In genomic region chr4:48340276-48340904, GRCh38 we compare ENCODE assay signal across 8 cellular contexts. TPM values are rescaled to one million over a fixed set of nuclear protein-coding genes. Genes with fewer than 3 reads are reported as not detected.
DNase-seq lines count a peak whose midpoint lies in the region; ATAC-seq, FAIRE-seq and TF ChIP-seq lines count a peak whose summit lies in the region.

No MANE protein-coding gene starts in this region.

- peak overlapping the region; percentile 89 for H3K4me3 ChIP-seq in BLaER1
- H3K4me3 ChIP-seq in astrocyte (ENCODE audit: insufficient read depth, low read depth, low read length) = peak overlapping the region; percentile 74
- H3K4me3 ChIP-seq in iPS-18a (ENCODE audit: low read length) = peak overlapping the region; percentile 99
- H3K4me3 ChIP-seq in skeletal muscle satellite cell (ENCODE audit: low read length) = peak overlapping the region; percentile 67

- H3K4me2 ChIP-seq in BLaER1 (peak overlapping the region; percentile 90), astrocyte (ENCODE audit: low read length) (peak overlapping the region; percentile 90), skeletal muscle satellite cell (ENCODE audit: low read length) (peak overlapping the region; percentile 86)

- no peaks in the 10 kb centered on the region for H3K9me3 ChIP-seq in BLaER1
- H3K9me3 ChIP-seq in astrocyte (ENCODE audit: insufficient read depth, low read depth, low read length) = no peaks in the 10 kb centered on the region
- H3K9me3 ChIP-seq in iPS-18a (ENCODE audit: control insufficient read depth, low read depth, low read length) = no peaks in the 10 kb centered on the region
- no peaks in the 10 kb centered on the region for H3K9me3 ChIP-seq in skeletal muscle satellite cell (replicated peaks; ENCODE audit: low read length)

- H3K79me2 ChIP-seq in astrocyte (ENCODE audit: insufficient read depth, low read length) = peaks cover 46% of the 10 kb centered on the region

- peaks cover 38% of the 10 kb centered on the region for H4K20me1 ChIP-seq in BLaER1
- peaks cover 33% of the 10 kb centered on the region for H4K20me1 ChIP-seq in astrocyte (ENCODE audit: insufficient read depth, low read length)

- H3K27me3 ChIP-seq in BLaER1 (no peaks in the 10 kb centered on the region), astrocyte (ENCODE audit: insufficient read depth, low read length) (no peaks in the 10 kb centered on the region), iPS-18a (ENCODE audit: control insufficient read depth, insufficient read depth, low read length) (no peaks in the 10 kb centered on the region), skeletal muscle satellite cell (ENCODE audit: control insufficient read depth, insufficient read depth, low read length) (no peaks in the 10 kb centered on the region)

- peak; percentile 2 for ATAC-seq in GM21423 (IDR thresholded peaks at IDR 0.05; ENCODE audit: unreplicated experiment)

- H3K36me3 Mint-ChIP-seq in astrocyte (ENCODE audit: low read depth, unreplicated experiment) = no peaks in the 10 kb centered on the region

- H3K9ac ChIP-seq in BLaER1 = peak overlapping the region; percentile 84
- peak overlapping the region; percentile 95 for H3K9ac ChIP-seq in astrocyte (ENCODE audit: low read length)
- peak overlapping the region; percentile 81 for H3K9ac ChIP-seq in iPS-18a (ENCODE audit: low read length)
- H3K9ac ChIP-seq in skeletal muscle satellite cell (ENCODE audit: low read depth, low read length) = peak overlapping the region; percentile 96

- no peaks in the 10 kb centered on the region for H3K27me3 Mint-ChIP-seq in astrocyte (ENCODE audit: low read depth, unreplicated experiment)

- no peaks in the 10 kb centered on the region for H3K9me3 Mint-ChIP-seq in astrocyte (ENCODE audit: unreplicated experiment)

- FAIRE-seq in astrocyte (lab: Jason Lieb, UNC) = peak; percentile 50

- peaks cover 36% of the 10 kb centered on the region for H3K4me1 ChIP-seq in BLaER1
- H3K4me1 ChIP-seq in astrocyte (ENCODE audit: insufficient read depth, low read length) = peaks cover 8% of the 10 kb centered on the region
- H3K4me1 ChIP-seq in iPS-18a (ENCODE audit: control insufficient read depth, low read depth, low read length) = peaks cover 28% of the 10 kb centered on the region
- peaks cover 32% of the 10 kb centered on the region for H3K4me1 ChIP-seq in skeletal muscle satellite cell (ENCODE audit: control insufficient read depth, insufficient read depth, low read length)

- H3K4me3 Mint-ChIP-seq in astrocyte (ENCODE audit: unreplicated experiment) = peak overlapping the region; percentile 85

- H3K27ac ChIP-seq in BLaER1 (peak overlapping the region; percentile 86), astrocyte (ENCODE audit: low read depth, low read length) (peak overlapping the region; percentile 96), iPS-18a (ENCODE audit: low read length) (peak overlapping the region; percentile 85)

- no peak for TF ChIP-seq CTCF in astrocyte (IDR thresholded peaks at IDR 0.05; ENCODE audit: insufficient read depth, low read depth, low read length)

- no peaks in the 10 kb centered on the region for H3K36me3 ChIP-seq in BLaER1
- no peaks in the 10 kb centered on the region for H3K36me3 ChIP-seq in astrocyte (ENCODE audit: insufficient read depth, low read length)
- no peaks in the 10 kb centered on the region for H3K36me3 ChIP-seq in iPS-18a (ENCODE audit: control insufficient read depth, low read depth, low read length)
- no peaks in the 10 kb centered on the region for H3K36me3 ChIP-seq in skeletal muscle satellite cell (ENCODE audit: insufficient read depth, low read length)

- peaks cover 47% of the 10 kb centered on the region for H3K4me1 Mint-ChIP-seq in astrocyte (ENCODE audit: low read depth, unreplicated experiment)

- DNase-seq in NCI-H69 (lab: John Stamatoyannopoulos, UW) (peak; percentile 42), astrocyte (ENCODE audit: low read depth) (peak; percentile 73), NCI-H187 treated with DMSO at 0.1 percent for 48 hours (lab: John Stamatoyannopoulos, UW) (no peak), NCI-H2196 treated with DMSO at 0.1 percent for 48 hours (lab: John Stamatoyannopoulos, UW; ENCODE audit: unreplicated experiment) (no peak)

- H3K27ac Mint-ChIP-seq in astrocyte (ENCODE audit: unreplicated experiment) = peak overlapping the region; percentile 99

- H2AFZ ChIP-seq in astrocyte (ENCODE audit: low read depth, low read length) = peak overlapping the region; percentile 57

RNA-seq across cellular contexts. Expression of gene SLAIN2, which starts 0.9 kb away (rescaled TPM):
- total RNA-seq in astrocyte = 85.3 and 90.5 TPM in 2 replicates
- 18.8 and 28.8 TPM in 2 replicates for total RNA-seq in skeletal muscle satellite cell (2012; rRNA removed)

Comparison
In these comparisons a context has a peak if more than half of its experiments do, and no peak if none do; other contexts are left out.
1. DNase-seq: peak in NCI-H69 (single experiment) and astrocyte (single experiment); none in NCI-H187 treated with DMSO at 0.1 percent for 48 hours (single experiment) and NCI-H2196 treated with DMSO at 0.1 percent for 48 hours (single experiment).
2. Peak in every context shown above with its lines, with median percentiles within 50 percentile points of each other: H3K27ac ChIP-seq, H3K4me2 ChIP-seq, H3K4me3 ChIP-seq and H3K9ac ChIP-seq.